In the genomic region with DNA sequence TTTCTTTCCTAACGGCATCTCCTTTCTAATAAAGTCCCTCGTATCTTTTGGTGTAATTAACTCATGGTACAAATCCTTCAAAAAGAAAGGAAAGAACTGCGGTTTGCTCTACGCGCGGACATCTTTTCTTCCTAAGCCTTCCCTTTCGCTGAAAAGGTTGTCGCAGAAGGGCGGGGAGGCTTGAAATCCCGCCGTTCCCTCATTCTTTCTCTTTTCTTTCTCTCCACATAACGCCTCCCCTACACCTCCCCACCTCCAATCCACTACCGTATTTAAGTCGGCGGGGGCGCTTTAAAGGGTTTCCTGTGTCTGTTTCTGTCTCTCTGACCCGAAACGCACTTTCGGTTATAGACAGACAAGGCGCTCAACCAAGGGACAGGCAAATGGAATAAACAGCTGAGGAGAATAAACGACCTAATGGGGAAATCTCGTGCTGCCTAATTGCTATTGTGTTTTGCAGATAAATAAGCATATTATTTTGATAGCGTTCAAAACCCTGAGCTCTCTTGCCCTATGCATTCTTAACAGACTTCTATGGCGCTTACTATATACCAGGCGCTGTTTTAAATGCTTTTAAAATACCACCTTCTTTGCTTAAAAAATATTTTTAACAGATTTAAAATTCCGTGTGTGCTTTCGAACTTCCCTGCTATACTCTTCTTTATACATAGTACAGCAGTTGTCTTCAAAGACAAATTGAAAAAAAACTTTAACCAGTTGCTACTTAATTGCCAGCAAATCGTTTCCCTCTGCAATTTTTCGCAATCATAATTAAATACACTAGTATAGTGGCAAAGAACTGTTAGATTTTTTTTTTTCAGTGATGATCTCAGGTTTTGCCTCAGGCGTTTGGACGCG, we compare ENCODE assay signal across 1 cellular context.
TF ChIP-seq lines count a peak whose summit lies in the region.

No MANE protein-coding gene starts in this region.

TF ChIP-seq in HEK293, 187 proteins besides CTCF, POLR2A, EP300 and RAD21 (continued from another document and continues in another):
- TF ChIP-seq, protein P1, sequence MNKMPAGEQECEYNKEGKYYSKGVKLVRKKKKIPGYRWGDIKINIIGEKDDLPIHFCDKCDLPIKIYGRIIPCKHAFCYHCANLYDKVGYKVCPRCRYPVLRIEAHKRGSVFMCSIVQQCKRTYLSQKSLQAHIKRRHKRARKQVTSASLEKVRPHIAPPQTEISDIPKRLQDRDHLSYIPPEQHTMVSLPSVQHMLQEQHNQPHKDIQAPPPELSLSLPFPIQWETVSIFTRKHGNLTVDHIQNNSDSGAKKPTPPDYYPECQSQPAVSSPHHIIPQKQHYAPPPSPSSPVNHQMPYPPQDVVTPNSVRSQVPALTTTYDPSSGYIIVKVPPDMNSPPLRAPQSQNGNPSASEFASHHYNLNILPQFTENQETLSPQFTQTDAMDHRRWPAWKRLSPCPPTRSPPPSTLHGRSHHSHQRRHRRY (tag by site-specific recombination; IDR thresholded peaks at IDR 0.05): no peak
- peak; percentile 97 for TF ChIP-seq ZNF341 (tag by site-specific recombination; IDR thresholded peaks at IDR 0.05; ENCODE audit: low read depth)
- TF ChIP-seq MYNN (tag by site-specific recombination; IDR thresholded peaks at IDR 0.05; ENCODE audit: borderline replicate concordance): 0 out of 2 replicates have a peak, but pooled peaks have one; percentile 10
- TF ChIP-seq, protein P2, sequence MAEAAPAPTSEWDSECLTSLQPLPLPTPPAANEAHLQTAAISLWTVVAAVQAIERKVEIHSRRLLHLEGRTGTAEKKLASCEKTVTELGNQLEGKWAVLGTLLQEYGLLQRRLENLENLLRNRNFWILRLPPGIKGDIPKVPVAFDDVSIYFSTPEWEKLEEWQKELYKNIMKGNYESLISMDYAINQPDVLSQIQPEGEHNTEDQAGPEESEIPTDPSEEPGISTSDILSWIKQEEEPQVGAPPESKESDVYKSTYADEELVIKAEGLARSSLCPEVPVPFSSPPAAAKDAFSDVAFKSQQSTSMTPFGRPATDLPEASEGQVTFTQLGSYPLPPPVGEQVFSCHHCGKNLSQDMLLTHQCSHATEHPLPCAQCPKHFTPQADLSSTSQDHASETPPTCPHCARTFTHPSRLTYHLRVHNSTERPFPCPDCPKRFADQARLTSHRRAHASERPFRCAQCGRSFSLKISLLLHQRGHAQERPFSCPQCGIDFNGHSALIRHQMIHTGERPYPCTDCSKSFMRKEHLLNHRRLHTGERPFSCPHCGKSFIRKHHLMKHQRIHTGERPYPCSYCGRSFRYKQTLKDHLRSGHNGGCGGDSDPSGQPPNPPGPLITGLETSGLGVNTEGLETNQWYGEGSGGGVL (tag by site-specific recombination; IDR thresholded peaks at IDR 0.05): peak; percentile 76
- TF ChIP-seq, protein P3, sequence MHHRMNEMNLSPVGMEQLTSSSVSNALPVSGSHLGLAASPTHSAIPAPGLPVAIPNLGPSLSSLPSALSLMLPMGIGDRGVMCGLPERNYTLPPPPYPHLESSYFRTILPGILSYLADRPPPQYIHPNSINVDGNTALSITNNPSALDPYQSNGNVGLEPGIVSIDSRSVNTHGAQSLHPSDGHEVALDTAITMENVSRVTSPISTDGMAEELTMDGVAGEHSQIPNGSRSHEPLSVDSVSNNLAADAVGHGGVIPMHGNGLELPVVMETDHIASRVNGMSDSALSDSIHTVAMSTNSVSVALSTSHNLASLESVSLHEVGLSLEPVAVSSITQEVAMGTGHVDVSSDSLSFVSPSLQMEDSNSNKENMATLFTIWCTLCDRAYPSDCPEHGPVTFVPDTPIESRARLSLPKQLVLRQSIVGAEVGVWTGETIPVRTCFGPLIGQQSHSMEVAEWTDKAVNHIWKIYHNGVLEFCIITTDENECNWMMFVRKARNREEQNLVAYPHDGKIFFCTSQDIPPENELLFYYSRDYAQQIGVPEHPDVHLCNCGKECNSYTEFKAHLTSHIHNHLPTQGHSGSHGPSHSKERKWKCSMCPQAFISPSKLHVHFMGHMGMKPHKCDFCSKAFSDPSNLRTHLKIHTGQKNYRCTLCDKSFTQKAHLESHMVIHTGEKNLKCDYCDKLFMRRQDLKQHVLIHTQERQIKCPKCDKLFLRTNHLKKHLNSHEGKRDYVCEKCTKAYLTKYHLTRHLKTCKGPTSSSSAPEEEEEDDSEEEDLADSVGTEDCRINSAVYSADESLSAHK (tag by site-specific recombination; IDR thresholded peaks at IDR 0.05): peak; percentile 96
- TF ChIP-seq ZNF324 (tag by site-specific recombination; IDR thresholded peaks at IDR 0.05): peak; percentile 35
- TF ChIP-seq ZNF843 (tag by site-specific recombination; IDR thresholded peaks at IDR 0.05): peak; percentile 32; the same call in 1 of the 2 replicates
- TF ChIP-seq ZNF184 (tag by site-specific recombination; IDR thresholded peaks at IDR 0.05): no peak
- TF ChIP-seq ZFHX2 (tag by site-specific recombination; conservative IDR thresholded peaks at IDR 0.05): peak; percentile 57
- TF ChIP-seq, protein P4, sequence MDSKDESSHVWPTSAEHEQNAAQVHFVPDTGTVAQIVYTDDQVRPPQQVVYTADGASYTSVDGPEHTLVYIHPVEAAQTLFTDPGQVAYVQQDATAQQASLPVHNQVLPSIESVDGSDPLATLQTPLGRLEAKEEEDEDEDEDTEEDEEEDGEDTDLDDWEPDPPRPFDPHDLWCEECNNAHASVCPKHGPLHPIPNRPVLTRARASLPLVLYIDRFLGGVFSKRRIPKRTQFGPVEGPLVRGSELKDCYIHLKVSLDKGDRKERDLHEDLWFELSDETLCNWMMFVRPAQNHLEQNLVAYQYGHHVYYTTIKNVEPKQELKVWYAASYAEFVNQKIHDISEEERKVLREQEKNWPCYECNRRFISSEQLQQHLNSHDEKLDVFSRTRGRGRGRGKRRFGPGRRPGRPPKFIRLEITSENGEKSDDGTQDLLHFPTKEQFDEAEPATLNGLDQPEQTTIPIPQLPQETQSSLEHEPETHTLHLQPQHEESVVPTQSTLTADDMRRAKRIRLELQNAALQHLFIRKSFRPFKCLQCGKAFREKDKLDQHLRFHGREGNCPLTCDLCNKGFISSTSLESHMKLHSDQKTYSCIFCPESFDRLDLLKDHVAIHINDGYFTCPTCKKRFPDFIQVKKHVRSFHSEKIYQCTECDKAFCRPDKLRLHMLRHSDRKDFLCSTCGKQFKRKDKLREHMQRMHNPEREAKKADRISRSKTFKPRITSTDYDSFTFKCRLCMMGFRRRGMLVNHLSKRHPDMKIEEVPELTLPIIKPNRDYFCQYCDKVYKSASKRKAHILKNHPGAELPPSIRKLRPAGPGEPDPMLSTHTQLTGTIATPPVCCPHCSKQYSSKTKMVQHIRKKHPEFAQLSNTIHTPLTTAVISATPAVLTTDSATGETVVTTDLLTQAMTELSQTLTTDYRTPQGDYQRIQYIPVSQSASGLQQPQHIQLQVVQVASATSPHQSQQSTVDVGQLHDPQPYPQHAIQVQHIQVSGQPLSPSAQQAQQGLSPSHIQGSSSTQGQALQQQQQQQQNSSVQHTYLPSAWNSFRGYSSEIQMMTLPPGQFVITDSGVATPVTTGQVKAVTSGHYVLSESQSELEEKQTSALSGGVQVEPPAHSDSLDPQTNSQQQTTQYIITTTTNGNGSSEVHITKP (tag by site-specific recombination; IDR thresholded peaks at IDR 0.05): peak; percentile 72
- peak; percentile 53 for TF ChIP-seq ZXDB (tag by site-specific recombination; IDR thresholded peaks at IDR 0.05)
- peak; percentile 61; the same call in 1 of the 2 replicates for TF ChIP-seq KLF8 (tag by site-specific recombination; IDR thresholded peaks at IDR 0.05)
- no peak for TF ChIP-seq REPIN1 (tag by site-specific recombination; IDR thresholded peaks at IDR 0.05; ENCODE audit: low read depth)
- TF ChIP-seq, protein P5, sequence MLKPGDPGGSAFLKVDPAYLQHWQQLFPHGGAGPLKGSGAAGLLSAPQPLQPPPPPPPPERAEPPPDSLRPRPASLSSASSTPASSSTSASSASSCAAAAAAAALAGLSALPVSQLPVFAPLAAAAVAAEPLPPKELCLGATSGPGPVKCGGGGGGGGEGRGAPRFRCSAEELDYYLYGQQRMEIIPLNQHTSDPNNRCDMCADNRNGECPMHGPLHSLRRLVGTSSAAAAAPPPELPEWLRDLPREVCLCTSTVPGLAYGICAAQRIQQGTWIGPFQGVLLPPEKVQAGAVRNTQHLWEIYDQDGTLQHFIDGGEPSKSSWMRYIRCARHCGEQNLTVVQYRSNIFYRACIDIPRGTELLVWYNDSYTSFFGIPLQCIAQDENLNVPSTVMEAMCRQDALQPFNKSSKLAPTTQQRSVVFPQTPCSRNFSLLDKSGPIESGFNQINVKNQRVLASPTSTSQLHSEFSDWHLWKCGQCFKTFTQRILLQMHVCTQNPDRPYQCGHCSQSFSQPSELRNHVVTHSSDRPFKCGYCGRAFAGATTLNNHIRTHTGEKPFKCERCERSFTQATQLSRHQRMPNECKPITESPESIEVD (tag by site-specific recombination; IDR thresholded peaks at IDR 0.05): peak; percentile 89
- TF ChIP-seq OSR2 (tag by site-specific recombination; IDR thresholded peaks at IDR 0.05): peak; percentile 77; the same call in 1 of the 2 replicates
- TF ChIP-seq SP2 (tag by site-specific recombination; IDR thresholded peaks at IDR 0.05): peak; percentile 86
- TF ChIP-seq, protein P6, sequence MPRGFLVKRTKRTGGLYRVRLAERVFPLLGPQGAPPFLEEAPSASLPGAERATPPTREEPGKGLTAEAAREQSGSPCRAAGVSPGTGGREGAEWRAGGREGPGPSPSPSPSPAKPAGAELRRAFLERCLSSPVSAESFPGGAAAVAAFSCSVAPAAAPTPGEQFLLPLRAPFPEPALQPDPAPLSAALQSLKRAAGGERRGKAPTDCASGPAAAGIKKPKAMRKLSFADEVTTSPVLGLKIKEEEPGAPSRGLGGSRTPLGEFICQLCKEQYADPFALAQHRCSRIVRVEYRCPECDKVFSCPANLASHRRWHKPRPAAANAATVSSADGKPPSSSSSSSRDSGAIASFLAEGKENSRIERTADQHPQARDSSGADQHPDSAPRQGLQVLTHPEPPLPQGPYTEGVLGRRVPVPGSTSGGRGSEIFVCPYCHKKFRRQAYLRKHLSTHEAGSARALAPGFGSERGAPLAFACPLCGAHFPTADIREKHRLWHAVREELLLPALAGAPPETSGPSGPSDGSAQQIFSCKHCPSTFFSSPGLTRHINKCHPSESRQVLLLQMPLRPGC (tag by site-specific recombination; IDR thresholded peaks at IDR 0.05): 0 out of 2 replicates have a peak, but pooled peaks have one; percentile 39
- 0 out of 2 replicates have a peak, but pooled peaks have one; percentile 19 for TF ChIP-seq ZNF394 (tag by site-specific recombination; IDR thresholded peaks at IDR 0.05; ENCODE audit: borderline replicate concordance)
- TF ChIP-seq ZFP69B (tag by site-specific recombination; IDR thresholded peaks at IDR 0.05): peak; percentile 83
- 0 out of 2 replicates have a peak, but pooled peaks have one; percentile 18 for TF ChIP-seq GFI1B (tag by site-specific recombination; IDR thresholded peaks at IDR 0.05)
- TF ChIP-seq ZFP37 (tag by site-specific recombination; IDR thresholded peaks at IDR 0.05): 0 out of 2 replicates have a peak, but pooled peaks have one; percentile 43
- TF ChIP-seq, protein P7, sequence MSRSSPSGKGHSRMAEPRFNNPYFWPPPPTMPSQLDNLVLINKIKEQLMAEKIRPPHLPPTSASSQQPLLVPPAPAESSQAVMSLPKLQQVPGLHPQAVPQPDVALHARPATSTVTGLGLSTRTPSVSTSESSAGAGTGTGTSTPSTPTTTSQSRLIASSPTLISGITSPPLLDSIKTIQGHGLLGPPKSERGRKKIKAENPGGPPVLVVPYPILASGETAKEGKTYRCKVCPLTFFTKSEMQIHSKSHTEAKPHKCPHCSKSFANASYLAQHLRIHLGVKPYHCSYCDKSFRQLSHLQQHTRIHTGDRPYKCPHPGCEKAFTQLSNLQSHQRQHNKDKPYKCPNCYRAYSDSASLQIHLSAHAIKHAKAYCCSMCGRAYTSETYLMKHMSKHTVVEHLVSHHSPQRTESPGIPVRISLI (tag by site-specific recombination; IDR thresholded peaks at IDR 0.05): peak; percentile 92
- peak; percentile 50; the same call in 1 of the 2 replicates for TF ChIP-seq SP3 (tag by site-specific recombination; IDR thresholded peaks at IDR 0.05)
- no peak for TF ChIP-seq ZNF707 (tag by site-specific recombination; IDR thresholded peaks at IDR 0.05)
- TF ChIP-seq ZNF629 (tag by site-specific recombination; IDR thresholded peaks at IDR 0.05): peak; percentile 59
- no peak for TF ChIP-seq YY2 (tag by site-specific recombination; IDR thresholded peaks at IDR 0.05)
- TF ChIP-seq TRIM28 (IDR thresholded peaks at IDR 0.05; ENCODE audit: borderline replicate concordance, low read length): peak; percentile 79
- no peak for TF ChIP-seq ZNF433 (tag by site-specific recombination; IDR thresholded peaks at IDR 0.05; ENCODE audit: low read depth)
- peak; percentile 93 for TF ChIP-seq ZNF335 (tag by site-specific recombination; conservative IDR thresholded peaks at IDR 0.05)
- 0 out of 2 replicates have a peak, but pooled peaks have one; percentile 48 for TF ChIP-seq FEZF1 (tag by site-specific recombination; IDR thresholded peaks at IDR 0.05)
- TF ChIP-seq ZSCAN23 (tag by site-specific recombination; IDR thresholded peaks at IDR 0.05): no peak
- TF ChIP-seq, protein P8, sequence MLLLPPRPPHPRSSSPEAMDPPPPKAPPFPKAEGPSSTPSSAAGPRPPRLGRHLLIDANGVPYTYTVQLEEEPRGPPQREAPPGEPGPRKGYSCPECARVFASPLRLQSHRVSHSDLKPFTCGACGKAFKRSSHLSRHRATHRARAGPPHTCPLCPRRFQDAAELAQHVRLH (tag by site-specific recombination; IDR thresholded peaks at IDR 0.05): peak; percentile 75; the same call in 1 of the 2 replicates
- TF ChIP-seq, protein P9, sequence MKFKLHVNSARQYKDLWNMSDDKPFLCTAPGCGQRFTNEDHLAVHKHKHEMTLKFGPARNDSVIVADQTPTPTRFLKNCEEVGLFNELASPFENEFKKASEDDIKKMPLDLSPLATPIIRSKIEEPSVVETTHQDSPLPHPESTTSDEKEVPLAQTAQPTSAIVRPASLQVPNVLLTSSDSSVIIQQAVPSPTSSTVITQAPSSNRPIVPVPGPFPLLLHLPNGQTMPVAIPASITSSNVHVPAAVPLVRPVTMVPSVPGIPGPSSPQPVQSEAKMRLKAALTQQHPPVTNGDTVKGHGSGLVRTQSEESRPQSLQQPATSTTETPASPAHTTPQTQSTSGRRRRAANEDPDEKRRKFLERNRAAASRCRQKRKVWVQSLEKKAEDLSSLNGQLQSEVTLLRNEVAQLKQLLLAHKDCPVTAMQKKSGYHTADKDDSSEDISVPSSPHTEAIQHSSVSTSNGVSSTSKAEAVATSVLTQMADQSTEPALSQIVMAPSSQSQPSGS (tag by site-specific recombination; IDR thresholded peaks at IDR 0.05; ENCODE audit: low read depth): no peak
- TF ChIP-seq, protein P10, sequence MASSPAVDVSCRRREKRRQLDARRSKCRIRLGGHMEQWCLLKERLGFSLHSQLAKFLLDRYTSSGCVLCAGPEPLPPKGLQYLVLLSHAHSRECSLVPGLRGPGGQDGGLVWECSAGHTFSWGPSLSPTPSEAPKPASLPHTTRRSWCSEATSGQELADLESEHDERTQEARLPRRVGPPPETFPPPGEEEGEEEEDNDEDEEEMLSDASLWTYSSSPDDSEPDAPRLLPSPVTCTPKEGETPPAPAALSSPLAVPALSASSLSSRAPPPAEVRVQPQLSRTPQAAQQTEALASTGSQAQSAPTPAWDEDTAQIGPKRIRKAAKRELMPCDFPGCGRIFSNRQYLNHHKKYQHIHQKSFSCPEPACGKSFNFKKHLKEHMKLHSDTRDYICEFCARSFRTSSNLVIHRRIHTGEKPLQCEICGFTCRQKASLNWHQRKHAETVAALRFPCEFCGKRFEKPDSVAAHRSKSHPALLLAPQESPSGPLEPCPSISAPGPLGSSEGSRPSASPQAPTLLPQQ (tag by site-specific recombination; IDR thresholded peaks at IDR 0.05): peak; percentile 79
- TF ChIP-seq ZNF175 (tag by site-specific recombination; IDR thresholded peaks at IDR 0.05): no peak
- peak; percentile 86 for TF ChIP-seq ZNF366 (tag by site-specific recombination; conservative IDR thresholded peaks at IDR 0.05)
- peak; percentile 32; the same call in 1 of the 2 replicates for TF ChIP-seq KLF9 (tag by site-specific recombination; IDR thresholded peaks at IDR 0.05; ENCODE audit: low read depth)
- TF ChIP-seq SP7 (tag by site-specific recombination; IDR thresholded peaks at IDR 0.05): peak; percentile 45; the same call in 1 of the 2 replicates
- peak; percentile 60 for TF ChIP-seq ZEB2 (tag by site-specific recombination; IDR thresholded peaks at IDR 0.05)
